8 cellular contexts compared by ENCODE assay signal in genomic region chr3:33277193-33277882, GRCh38. TPM values are rescaled to one million over a fixed set of nuclear protein-coding genes. Genes with fewer than 3 reads are reported as not detected.
DNase-seq lines count a peak whose midpoint lies in the region; ATAC-seq and TF ChIP-seq lines count a peak whose summit lies in the region.

FBXL2 (plus strand) TSS chr3:33277442; CDS start chr3:33277513, 71 bp downstream.

- no peaks in the 10 kb centered on the region for H3K36me3 ChIP-seq in lung (ENCODE audit: control insufficient read depth in 2 of 2, insufficient read depth in 2 of 2, low read length in 2 of 2)

- no peaks in the 10 kb centered on the region for H3K27me3 ChIP-seq in lung (ENCODE audit: control insufficient read depth, insufficient read depth)

- H3K9me3 Mint-ChIP-seq in Calu3 (ENCODE audit: low read depth, unreplicated experiment) (no peaks in the 10 kb centered on the region), T-cell (peaks cover 0 to 6% (median 0%) of the 10 kb centered on the region in 3 donors)
- no peaks in the 10 kb centered on the region for H3K9me3 Mint-ChIP-seq in effector memory CD8-positive, alpha-beta T cell

- TF ChIP-seq CTCF in Calu3 (IDR thresholded peaks at IDR 0.05; ENCODE audit: unreplicated experiment) (no peak), lung (IDR thresholded peaks at IDR 0.05; ENCODE audit: control extremely low read depth, extremely low read depth) (no peak)

- H3K36me3 Mint-ChIP-seq in Calu3 (ENCODE audit: insufficient read depth, unreplicated experiment) = peaks cover 19% of the 10 kb centered on the region
- no peaks in the 10 kb centered on the region for H3K36me3 Mint-ChIP-seq in T-cell
- no peaks in the 10 kb centered on the region for H3K36me3 Mint-ChIP-seq in effector memory CD8-positive, alpha-beta T cell (ENCODE audit: insufficient read depth)

- peak within 1 kb of the TSS; percentile 68 for H3K4me3 ChIP-seq in lung

- H3K4me1 Mint-ChIP-seq in Calu3 (ENCODE audit: low read depth, unreplicated experiment) = no peaks in the 10 kb centered on the region
- H3K4me1 Mint-ChIP-seq in T-cell = peaks cover 7 to 9% (median 7%) of the 10 kb centered on the region in 3 donors
- peaks cover 3 to 10% of the 10 kb centered on the region in 2 donors for H3K4me1 Mint-ChIP-seq in effector memory CD8-positive, alpha-beta T cell (ENCODE audit: low read depth in 2 of 2)

- peaks cover 0 to 3% of the 10 kb centered on the region in 2 donors for H3K4me1 ChIP-seq in lung (ENCODE audit: control insufficient read depth in 2 of 2, insufficient read depth in 2 of 2, low read length in 2 of 2)

- peak within 1 kb of the TSS; percentile 78 for H3K27ac Mint-ChIP-seq in Calu3 (ENCODE audit: unreplicated experiment)
- no peak within 1 kb of the TSS for H3K27ac Mint-ChIP-seq in T-cell
- H3K27ac Mint-ChIP-seq in effector memory CD8-positive, alpha-beta T cell = no peak within 1 kb of the TSS

- H3K4me3 Mint-ChIP-seq in Calu3 (ENCODE audit: low read depth, unreplicated experiment) (peak within 1 kb of the TSS; percentile 78), T-cell (peak within 1 kb of the TSS; percentile 44 to 71 (median 58))
- H3K4me3 Mint-ChIP-seq in effector memory CD8-positive, alpha-beta T cell = peak within 1 kb of the TSS; percentile 64 to 72

- peak; percentile 67 for ATAC-seq in GM19463 (IDR thresholded peaks at IDR 0.05; ENCODE audit: unreplicated experiment)
- ATAC-seq in T-cell (replicated peaks in 1 of 4) = peak in 3 of 4 experiments; percentile 9 to 28 (median 15)
- no peak for ATAC-seq in effector memory CD8-positive, alpha-beta T cell (replicated peaks)
- peak; percentile 92 for ATAC-seq in lung (ENCODE audit: insufficient read depth, low FRiP score)

- intact Hi-C loops in Calu3 (cut with micrococcal nuclease; ENCODE audit: unreplicated experiment) = no loop called here

- H3K9me3 ChIP-seq in lung (ENCODE audit: control insufficient read depth in 2 of 2, insufficient read depth in 1 of 2, low read length in 1 of 2) = no peaks in the 10 kb centered on the region

- POLR2A ChIA-PET in T-cell (lab: Charles Lee) = no interaction called here

- no peaks in the 10 kb centered on the region for H3K27me3 Mint-ChIP-seq in Calu3 (ENCODE audit: unreplicated experiment)
- peaks cover 40 to 43% of the 10 kb centered on the region in 2 donors for H3K27me3 Mint-ChIP-seq in T-cell
- peaks cover 44% of the 10 kb centered on the region in 2 donors for H3K27me3 Mint-ChIP-seq in effector memory CD8-positive, alpha-beta T cell

- DNase-seq in Calu3 (peak; percentile 92), LoVo (ENCODE audit: low spot score) (peak; percentile 89), T-cell (peak in 1 of 34 experiments; percentile 4), lung (ENCODE audit: low spot score) (peak; percentile 65), globus pallidus (ENCODE audit: low spot score) (no peak)
- DNase-seq in effector memory CD8-positive, alpha-beta T cell = no peak
- peak; percentile 2 for DNase-seq in stimulated activated CD8-positive, alpha-beta memory T cell treated with anti-CD3 and anti-CD28 coated beads, Interleukin-7, amount 100 ng/mL, for 24 hours (ENCODE audit: low read depth)

- CTCF ChIA-PET in Calu3 (lab: Charles Lee) = interaction anchor here (1.3 kb wide), 1 partner anchor 22 kb away, joined by 3 read pairs; no protein-coding TSS in a partner anchor
- CTCF ChIA-PET in T-cell (lab: Charles Lee) = no interaction called here

- no TSS peak for BruUV-seq in Calu3 (replicated peaks; lab: Mats Ljungman, UMichigan)

- 2% methylated on average over 57 to 63 of the region's 63 CpGs for WGBS in lung, 2 donors

- peak within 1 kb of the TSS in 1 of 2 donors; percentile 45 for H3K27ac ChIP-seq in lung (ENCODE audit: low read depth in 1 of 2, low read length in 1 of 2)

RNA-seq across cellular contexts. Expression of gene FBXL2, which starts in this region (rescaled TPM):
- 11.5 and 12.6 TPM in 2 replicates for total RNA-seq in Calu3 (2022)
- under 1 TPM in 1 of 5 donors, not detected in 4; 0.39 TPM for total RNA-seq in T-cell
- 10 to 100 TPM in 1 of 2 donors, 1 to 10 TPM in 1; 9.4 to 28.7 TPM for total RNA-seq in lung
- polyA plus RNA-seq in lung = 1 to 10 TPM; 2.4 to 3.7 TPM

Comparison
In these comparisons a context has a peak if more than half of its experiments do, and no peak if none do; other contexts are left out.
1. Peak in ATAC-seq in T-cell; RNA of the gene not detected or under 1 TPM.
2. DNase-seq: peak in Calu3 (single experiment), LoVo (single experiment), lung (single experiment) and stimulated activated CD8-positive, alpha-beta memory T cell treated with anti-CD3 and anti-CD28 coated beads, Interleukin-7, amount 100 ng/mL, for 24 hours (single experiment); none in effector memory CD8-positive, alpha-beta T cell (0 of 3) and globus pallidus (single experiment).
3. Peak in every context shown above with its lines, with median percentiles within 50 percentile points of each other: H3K4me3 Mint-ChIP-seq.